In the genomic region with DNA sequence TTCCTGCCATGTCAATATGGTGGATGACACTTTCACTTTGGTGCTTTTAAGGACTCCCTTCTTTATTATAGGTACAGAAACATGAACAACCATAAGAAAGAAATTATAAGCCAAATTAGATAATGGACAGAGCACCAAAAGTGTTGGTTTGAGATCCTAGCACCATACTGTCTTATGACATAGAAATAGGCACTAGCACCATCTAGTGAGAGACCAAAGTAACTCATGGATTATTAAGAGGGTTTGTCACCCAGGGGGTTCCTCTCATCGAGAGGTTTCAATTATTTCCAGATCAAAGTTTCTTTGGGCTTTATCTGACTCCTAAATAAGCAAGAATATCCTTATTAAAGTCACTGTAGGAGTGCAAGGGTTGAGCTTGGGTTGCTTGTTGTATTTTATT, we compare ENCODE assay signal across 11 cellular contexts.
DNase-seq lines count a peak whose midpoint lies in the region; ATAC-seq, FAIRE-seq and TF ChIP-seq lines count a peak whose summit lies in the region.
"Had no signal": no experiment of that assay in that cellular context is flagged by ENCODE, and none has a peak within 500 bp of the region (broad histone marks: within the 10 kb centered on the region; RNA-seq: fewer than 3 reads in every experiment).

No MANE protein-coding gene starts in this region.

- no peak overlapping the region for H3K14ac ChIP-seq in H1 (ENCODE audit: insufficient read length)

- no peak overlapping the region for H3K27ac Mint-ChIP-seq in stimulated activated memory B cell treated with anti-CD40 and anti-IgM and Interleukin-4, amounts not matched to agents 10 μg/mL and 1 μg/mL and 100 μg/mL, for 72 hours
- H3K27ac Mint-ChIP-seq: activated CD8-positive, alpha-beta T cell treated with anti-CD3 and anti-CD28 coated beads, Interleukin-2, amount 10 ng/mL, durations not matched to agents 7 days and 5 days had no signal

- H3K27ac ChIP-seq in left ventricle myocardium inferior (replicated peaks) (no peak overlapping the region), heart right ventricle (no peak overlapping the region), H1 (ENCODE audit: low read depth, low read length) (no peak overlapping the region), thyroid gland (no peak overlapping the region)

- FAIRE-seq in H1 (lab: Jason Lieb, UNC) = no peak

- no peak overlapping the region for H2BK15ac ChIP-seq in H1 (ENCODE audit: low read length)

- no peak overlapping the region for H2BK5ac ChIP-seq in H1 (ENCODE audit: low read depth, low read length)

- H3K27me3 Mint-ChIP-seq in stimulated activated memory B cell treated with anti-CD40 and anti-IgM and Interleukin-4, amounts not matched to agents 10 μg/mL and 1 μg/mL and 100 μg/mL, for 72 hours = no peaks in the 10 kb centered on the region

- no peak overlapping the region for H3K23ac ChIP-seq in H1 (ENCODE audit: insufficient read length)

- TF ChIP-seq EP300 in H1 (IDR thresholded peaks at IDR 0.05; ENCODE audit: borderline replicate concordance in 1 of 2, low read depth in 2 of 2, low read length in 2 of 2) = no peak

- H3K4me1 ChIP-seq in left ventricle myocardium inferior = no peaks in the 10 kb centered on the region
- no peaks in the 10 kb centered on the region for H3K4me1 ChIP-seq in heart right ventricle
- no peaks in the 10 kb centered on the region for H3K4me1 ChIP-seq in H1 (replicated peaks in 1 of 4; ENCODE audit: control insufficient read depth in 3 of 4, insufficient read depth in 4 of 4, low read length in 3 of 4)
- no peaks in the 10 kb centered on the region for H3K4me1 ChIP-seq in thyroid gland

- H3K36me3 ChIP-seq in left ventricle myocardium inferior (no peaks in the 10 kb centered on the region), heart right ventricle (no peaks in the 10 kb centered on the region), H1 (ENCODE audit: control insufficient read depth in 2 of 4, insufficient read depth in 4 of 4, low read length in 3 of 4) (no peaks in the 10 kb centered on the region), thyroid gland (no peaks in the 10 kb centered on the region)

- H4K91ac ChIP-seq in H1 (replicated peaks; ENCODE audit: insufficient read length, low read length) = no peak overlapping the region

- no peak overlapping the region for H2AFZ ChIP-seq in H1 (ENCODE audit: low read length)

- POLR2A ChIA-PET in H1 (lab: Charles Lee; ENCODE audit: partially characterized antibody) = no interaction called here

- no peaks in the 10 kb centered on the region for H3K36me3 Mint-ChIP-seq in stimulated activated memory B cell treated with anti-CD40 and anti-IgM and Interleukin-4, amounts not matched to agents 10 μg/mL and 1 μg/mL and 100 μg/mL, for 72 hours

- no peaks in the 10 kb centered on the region for H3K4me1 Mint-ChIP-seq in stimulated activated memory B cell treated with anti-CD40 and anti-IgM and Interleukin-4, amounts not matched to agents 10 μg/mL and 1 μg/mL and 100 μg/mL, for 72 hours

- no peaks in the 10 kb centered on the region for H4K20me1 ChIP-seq in H1 (replicated peaks in 1 of 2; ENCODE audit: control insufficient read depth in 1 of 2, insufficient read depth in 2 of 2, low read length in 2 of 2)

- H3K79me2 ChIP-seq in H1 (ENCODE audit: control insufficient read depth in 1 of 2, insufficient read depth in 2 of 2, low read length in 2 of 2) = no peaks in the 10 kb centered on the region

- no peaks in the 10 kb centered on the region for H3K23me2 ChIP-seq in H1 (ENCODE audit: low read depth, low read length)

- TF ChIP-seq POLR2A in H1 (IDR thresholded peaks at IDR 0.05; ENCODE audit: control extremely low read depth in 1 of 2, low read depth in 2 of 2, low read length in 2 of 2) = no peak
- TF ChIP-seq POLR2A in thyroid gland (IDR thresholded peaks at IDR 0.05) = no peak

- peaks cover 6% of the 10 kb centered on the region for H3K9me3 Mint-ChIP-seq in stimulated activated memory B cell treated with anti-CD40 and anti-IgM and Interleukin-4, amounts not matched to agents 10 μg/mL and 1 μg/mL and 100 μg/mL, for 72 hours

- WGBS in heart right ventricle, 2 donors = 27 to 42% methylated on average over 1 of the region's 1 CpG
- 67% methylated on average over 1 of the region's 1 CpG; no CpG with 5 or more reads in 1 of the 2 experiments for WGBS in H1 (ENCODE audit: extremely low coverage in 1 of 2, insufficient coverage in 1 of 2, insufficient read length in 1 of 2, insufficient replicate concordance in 2 of 2, low coverage in 1 of 2, low lambda C conversion rate in 2 of 2, missing lambda C conversion rate in 1 of 2), 2 experiments
- 48 to 84% methylated on average over 1 of the region's 1 CpG for WGBS in thyroid gland, 2 donors

- ATAC-seq in heart right ventricle = no peak
- ATAC-seq in stimulated activated memory B cell treated with anti-CD40 and anti-IgM and Interleukin-4, amounts not matched to agents 10 μg/mL and 1 μg/mL and 100 μg/mL, for 72 hours = no peak
- ATAC-seq: activated CD8-positive, alpha-beta T cell treated with anti-CD3 and anti-CD28 coated beads, Interleukin-2, amount 10 ng/mL, durations not matched to agents 7 days and 5 days had no signal

- H3K27me3 ChIP-seq in left ventricle myocardium inferior (ENCODE audit: low read depth) = no peaks in the 10 kb centered on the region
- no peaks in the 10 kb centered on the region for H3K27me3 ChIP-seq in heart right ventricle
- H3K27me3 ChIP-seq in H1 (replicated peaks in 1 of 4; ENCODE audit: control insufficient read depth in 3 of 4, extremely low read depth in 1 of 4, insufficient read depth in 3 of 4, low read length in 3 of 4) = no peaks in the 10 kb centered on the region
- H3K27me3 ChIP-seq in thyroid gland = no peaks in the 10 kb centered on the region

- no peak overlapping the region for H3K56ac ChIP-seq in H1 (replicated peaks; ENCODE audit: insufficient read length, low read depth, low read length)

- no peak overlapping the region for H4K8ac ChIP-seq in H1 (ENCODE audit: extremely low read depth, insufficient read depth, low read length)

- DNase-seq in left ventricle myocardium inferior = no peak
- DNase-seq in heart right ventricle = no peak
- DNase-seq in NCI-H2227 (lab: John Stamatoyannopoulos, UW; ENCODE audit: unreplicated experiment) = peak; percentile 36
- no peak for DNase-seq in H1 (ENCODE audit: low read depth in 1 of 2, low spot score in 2 of 2)
- no peak for DNase-seq in nucleus accumbens (lab: John Stamatoyannopoulos, UW)
- no peak for DNase-seq in posterior vena cava (ENCODE audit: low spot score)
- DNase-seq in thyroid gland = no peak
- DNase-seq: activated CD8-positive, alpha-beta T cell treated with anti-CD3 and anti-CD28 coated beads, Interleukin-2, amount 10 ng/mL, durations not matched to agents 7 days and 5 days; hippocampal formation; stimulated activated CD4-positive, alpha-beta T cell treated with anti-CD3 and anti-CD28 coated beads, Interleukin-2, amount 100 ng/mL, for 24 hours had no signal

- H4K5ac ChIP-seq in H1 (ENCODE audit: insufficient read length, low read depth, low read length) = no peak overlapping the region

- CTCF ChIA-PET in H1 (lab: Charles Lee; ENCODE audit: partially characterized antibody) = interaction anchor here (0.5 to 3.3 kb wide), 13 partner anchors 8 to 405 kb away, joined by 3 to 23 read pairs (median 4); no protein-coding TSS in a partner anchor

- no peak overlapping the region for H2BK12ac ChIP-seq in H1 (ENCODE audit: low read depth, low read length)

- H3K4me3 Mint-ChIP-seq in stimulated activated memory B cell treated with anti-CD40 and anti-IgM and Interleukin-4, amounts not matched to agents 10 μg/mL and 1 μg/mL and 100 μg/mL, for 72 hours = no peak overlapping the region
- H3K4me3 Mint-ChIP-seq: activated CD8-positive, alpha-beta T cell treated with anti-CD3 and anti-CD28 coated beads, Interleukin-2, amount 10 ng/mL, durations not matched to agents 7 days and 5 days had no signal

- TF ChIP-seq CTCF in left ventricle myocardium inferior (IDR thresholded peaks at IDR 0.05; ENCODE audit: borderline replicate concordance) = peak; percentile 32
- peak in 4 of 9 donors; percentile 18 to 38 (median 23) for TF ChIP-seq CTCF in heart right ventricle (IDR thresholded peaks at IDR 0.05)
- TF ChIP-seq CTCF in H1 (IDR thresholded peaks at IDR 0.05; ENCODE audit: control extremely low read depth in 1 of 3, insufficient read depth in 1 of 3, low read depth in 1 of 3, low read length in 3 of 3) = peak in 2 of 3 experiments; percentile 41 to 54; a peak in 2 of 4 replicates
- TF ChIP-seq CTCF in thyroid gland (IDR thresholded peaks at IDR 0.05) = peak in 3 of 6 experiments; percentile 39 to 50 (median 48)

- H3K4me2 ChIP-seq in H1 (ENCODE audit: insufficient read depth in 1 of 2, low read depth in 2 of 2, low read length in 2 of 2) = no peak overlapping the region

- H2BK20ac ChIP-seq in H1 (ENCODE audit: low read length) = no peak overlapping the region

- H3K9ac ChIP-seq in H1 (replicated peaks in 1 of 4; ENCODE audit: extremely low read depth in 1 of 4, low read depth in 3 of 4, low read length in 3 of 4) = no peak overlapping the region

- TF ChIP-seq RAD21 in H1 (IDR thresholded peaks at IDR 0.05 in 1 of 2, conservative IDR thresholded peaks at IDR 0.05 in 1 of 2; ENCODE audit: low read depth in 2 of 2, low read length in 2 of 2) = peak; percentile 66 to 74

- intact Hi-C loops in left ventricle myocardium inferior (cut with micrococcal nuclease) = no loop called here
- intact Hi-C loops in heart right ventricle (cut with DNase I) = no loop called here
- intact Hi-C loops in posterior vena cava (cut with DNase I) = no loop called here
- intact Hi-C loops in thyroid gland (cut with DNase I) = no loop called here

- no peak overlapping the region for H2AK5ac ChIP-seq in H1 (ENCODE audit: low read depth, low read length)

- H3K4ac ChIP-seq in H1 (replicated peaks; ENCODE audit: insufficient read length, low read depth, low read length) = no peak overlapping the region

- no peak overlapping the region for H3K18ac ChIP-seq in H1 (ENCODE audit: extremely low read depth, low read length)

- H2BK120ac ChIP-seq in H1 (replicated peaks; ENCODE audit: low read depth, low read length) = no peak overlapping the region

- no peak overlapping the region for H3K4me3 ChIP-seq in left ventricle myocardium inferior
- H3K4me3 ChIP-seq in heart right ventricle = no peak overlapping the region
- H3K4me3 ChIP-seq in H1 (ENCODE audit: extremely low read depth in 1 of 4, insufficient read depth in 2 of 4, low read depth in 3 of 4, low read length in 4 of 4) = no peak overlapping the region
- no peak overlapping the region for H3K4me3 ChIP-seq in thyroid gland (replicated peaks in 1 of 3)

- H3K9me3 ChIP-seq in left ventricle myocardium inferior (replicated peaks) (peaks cover 23% of the 10 kb centered on the region), heart right ventricle (peaks cover 0 to 17% (median 0%) of the 10 kb centered on the region in 11 donors), H1 (ENCODE audit: insufficient read depth in 2 of 2, low read depth in 1 of 2, low read length in 1 of 2) (no peaks in the 10 kb centered on the region), thyroid gland (no peaks in the 10 kb centered on the region)

- H3K79me1 ChIP-seq in H1 (ENCODE audit: low read depth, low read length) = no peaks in the 10 kb centered on the region

TF ChIP-seq in H1, 55 proteins besides CTCF, POLR2A, EP300 and RAD21 (continues in another document):
- no peak for TF ChIP-seq SUZ12 (IDR thresholded peaks at IDR 0.05; ENCODE audit: low read length)
- TF ChIP-seq, protein P1, sequence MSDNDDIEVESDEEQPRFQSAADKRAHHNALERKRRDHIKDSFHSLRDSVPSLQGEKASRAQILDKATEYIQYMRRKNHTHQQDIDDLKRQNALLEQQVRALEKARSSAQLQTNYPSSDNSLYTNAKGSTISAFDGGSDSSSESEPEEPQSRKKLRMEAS (IDR thresholded peaks at IDR 0.05) = no peak
